8 cellular contexts compared by ENCODE assay signal in genomic region chr13:102394158-102395053, GRCh38. TPM values are rescaled to one million over a fixed set of nuclear protein-coding genes. Genes with fewer than 3 reads are reported as not detected.
A peak's percentile ranks its signal among the peaks of the same experiment; 100 is the strongest.
DNase-seq lines count a peak whose midpoint lies in the region; ATAC-seq and TF ChIP-seq lines count a peak whose summit lies in the region.

No MANE protein-coding gene starts in this region.

- H3K27ac Mint-ChIP-seq in CD4-positive, alpha-beta T cell, result peak overlapping the region; percentile 77
- peak overlapping the region; percentile 78 for H3K27ac Mint-ChIP-seq in stimulated activated naive CD8-positive, alpha-beta T cell treated with anti-CD3 and anti-CD28 coated beads, Interleukin-15, Interleukin-2, amounts not matched to agents 100 ng/mL and 50 ng/mL, for 24 hours

- H3K9me2 ChIP-seq in neural cell (ENCODE audit: insufficient read depth, low read length), result no peaks in the 10 kb centered on the region

- peak; percentile 63 for TF ChIP-seq EP300 in neural cell (conservative IDR thresholded peaks at IDR 0.05; ENCODE audit: poor library complexity, severe bottlenecking)

- H3K79me2 ChIP-seq in OCI-LY3 (ENCODE audit: low read length) (no peaks in the 10 kb centered on the region), neural cell (replicated peaks; ENCODE audit: insufficient read depth, low read length) (peaks cover 4% of the 10 kb centered on the region)

- ATAC-seq in CD4-positive, alpha-beta T cell (ENCODE audit: poor library complexity), result peak; percentile 94
- ATAC-seq in GM19455 (IDR thresholded peaks at IDR 0.05; ENCODE audit: unreplicated experiment), result peak; percentile 97

- H2AFZ ChIP-seq in OCI-LY3 (ENCODE audit: low read depth, low read length), result peak overlapping the region; percentile 78
- H2AFZ ChIP-seq in neural cell (ENCODE audit: low read depth, low read length), result peak overlapping the region; percentile 25

- H3K27ac ChIP-seq in CD4-positive, alpha-beta T cell (ENCODE audit: low read depth, low read length), result no peak overlapping the region
- H3K27ac ChIP-seq in HL-60 (replicated peaks) (peak overlapping the region; percentile 81), OCI-LY3 (ENCODE audit: low read length) (peak overlapping the region; percentile 34), neural cell (ENCODE audit: low read length) (peak overlapping the region; percentile 22)

- H3K36me3 Mint-ChIP-seq in CD4-positive, alpha-beta T cell (ENCODE audit: low read depth), result no peaks in the 10 kb centered on the region
- peaks cover 13% of the 10 kb centered on the region for H3K36me3 Mint-ChIP-seq in stimulated activated naive CD8-positive, alpha-beta T cell treated with anti-CD3 and anti-CD28 coated beads, Interleukin-15, Interleukin-2, amounts not matched to agents 100 ng/mL and 50 ng/mL, for 24 hours (ENCODE audit: low read depth)

- H3K4me2 ChIP-seq in OCI-LY3 (ENCODE audit: low read length), result peak overlapping the region; percentile 78
- H3K4me2 ChIP-seq in neural cell (ENCODE audit: low read length), result peak overlapping the region; percentile 78

- CTCF ChIA-PET in CD4-positive, alpha-beta T cell (lab: Charles Lee), result interaction anchor here (0.6 to 1.3 kb wide), 3 partner anchors 9 to 197 kb away, joined by 3 read pairs; no protein-coding TSS in a partner anchor

- no peaks in the 10 kb centered on the region for H3K9me3 Mint-ChIP-seq in CD4-positive, alpha-beta T cell
- peaks cover 9% of the 10 kb centered on the region for H3K9me3 Mint-ChIP-seq in stimulated activated naive CD8-positive, alpha-beta T cell treated with anti-CD3 and anti-CD28 coated beads, Interleukin-15, Interleukin-2, amounts not matched to agents 100 ng/mL and 50 ng/mL, for 24 hours

- H3K4me3 ChIP-seq in HL-60 (replicated peaks; ENCODE audit: insufficient read depth, low read length) (peak overlapping the region; percentile 85), OCI-LY3 (ENCODE audit: low read length) (peak overlapping the region; percentile 87), neural cell (ENCODE audit: low read length) (peak overlapping the region; percentile 85)

- H3K36me3 ChIP-seq in OCI-LY3 (replicated peaks; ENCODE audit: low read depth, low read length), result no peaks in the 10 kb centered on the region
- H3K36me3 ChIP-seq in neural cell (ENCODE audit: insufficient read depth, low read length), result no peaks in the 10 kb centered on the region

- TF ChIP-seq RAD21 in neural cell (conservative IDR thresholded peaks at IDR 0.05), result peak; percentile 57

- no peaks in the 10 kb centered on the region for H3K9me3 ChIP-seq in CD4-positive, alpha-beta T cell (ENCODE audit: control insufficient read depth, low read length)
- H3K9me3 ChIP-seq in OCI-LY3 (ENCODE audit: insufficient read depth, low read length), result no peaks in the 10 kb centered on the region
- no peaks in the 10 kb centered on the region for H3K9me3 ChIP-seq in neural cell (ENCODE audit: low read length)

- peaks cover 19% of the 10 kb centered on the region for H3K4me1 Mint-ChIP-seq in CD4-positive, alpha-beta T cell (ENCODE audit: low read depth)
- H3K4me1 Mint-ChIP-seq in stimulated activated naive CD8-positive, alpha-beta T cell treated with anti-CD3 and anti-CD28 coated beads, Interleukin-15, Interleukin-2, amounts not matched to agents 100 ng/mL and 50 ng/mL, for 24 hours (ENCODE audit: low read depth), result peaks cover 33% of the 10 kb centered on the region

- H3K27me3 ChIP-seq in CD4-positive, alpha-beta T cell (ENCODE audit: control insufficient read depth, insufficient read depth, low read length), result peaks cover 6% of the 10 kb centered on the region
- H3K27me3 ChIP-seq in HL-60 (ENCODE audit: insufficient read depth, poor library complexity, severe bottlenecking) (peaks cover 20% of the 10 kb centered on the region), OCI-LY3 (ENCODE audit: low read depth, low read length) (no peaks in the 10 kb centered on the region), neural cell (ENCODE audit: insufficient read depth, low read depth, low read length) (peaks cover 10% of the 10 kb centered on the region)

- peaks cover 5% of the 10 kb centered on the region; the same call in 1 of the 2 replicates for H3K4me1 ChIP-seq in OCI-LY3 (ENCODE audit: low read length)

- POLR2A ChIA-PET in CD4-positive, alpha-beta T cell (lab: Charles Lee), result interaction anchor here (0.8 to 3.2 kb wide), 5 partner anchors 9 to 451 kb away, joined by 3 to 23 read pairs (median 7); partner anchors contain the start of genes ERCC5, TEX30 and TPP2

- DNase-seq in CD4-positive, alpha-beta T cell, result peak; percentile 93 to 97 (median 96)
- DNase-seq in HL-60 (ENCODE audit: low read depth in 1 of 2, low spot score in 1 of 2) (peak; percentile 90 to 97), activated gamma-delta T cell (lab: John Stamatoyannopoulos, UW) (peak; percentile 75), foreskin melanocyte (peak; percentile 85)

- no peaks in the 10 kb centered on the region for H4K20me1 ChIP-seq in OCI-LY3 (ENCODE audit: insufficient read depth, low read length)
- no peaks in the 10 kb centered on the region for H4K20me1 ChIP-seq in neural cell (ENCODE audit: insufficient read depth)

- H3K9ac ChIP-seq in OCI-LY3 (ENCODE audit: low read length), result peak overlapping the region; percentile 74
- peak overlapping the region; percentile 69 for H3K9ac ChIP-seq in neural cell (ENCODE audit: low read length)

- H3F3A ChIP-seq in neural cell (ENCODE audit: insufficient read depth, low read length, poor library complexity, severe bottlenecking), result no peaks in the 10 kb centered on the region

- intact Hi-C loops in CD4-positive, alpha-beta T cell (cut with DNase I, micrococcal nuclease), result loop anchor here (2.0 to 10.0 kb wide), 6 partner anchors 202 to 1800 kb away; partner anchors contain the start of genes ERCC5 (in 2 of the 2), TEX30 (in 1 of the 2), TMTC4 (in 1 of the 2) and TPP2 (in 1 of the 2)

- H3K27me3 Mint-ChIP-seq in CD4-positive, alpha-beta T cell, result peaks cover 20% of the 10 kb centered on the region
- peaks cover 38% of the 10 kb centered on the region for H3K27me3 Mint-ChIP-seq in stimulated activated naive CD8-positive, alpha-beta T cell treated with anti-CD3 and anti-CD28 coated beads, Interleukin-15, Interleukin-2, amounts not matched to agents 100 ng/mL and 50 ng/mL, for 24 hours

- H3K4me3 Mint-ChIP-seq in CD4-positive, alpha-beta T cell, result peak overlapping the region; percentile 95
- H3K4me3 Mint-ChIP-seq in stimulated activated naive CD8-positive, alpha-beta T cell treated with anti-CD3 and anti-CD28 coated beads, Interleukin-15, Interleukin-2, amounts not matched to agents 100 ng/mL and 50 ng/mL, for 24 hours, result peak overlapping the region; percentile 83

- TF ChIP-seq CTCF in CD4-positive, alpha-beta T cell (IDR thresholded peaks at IDR 0.05), result no peak
- TF ChIP-seq CTCF in HL-60 (IDR thresholded peaks at IDR 0.05; ENCODE audit: insufficient read depth, low read length), result peak; percentile 7
- peak; percentile 37; the same call in 1 of the 2 replicates for TF ChIP-seq CTCF in OCI-LY3 (IDR thresholded peaks at IDR 0.05; ENCODE audit: low read depth, low read length)
- TF ChIP-seq CTCF in neural cell (IDR thresholded peaks at IDR 0.05; ENCODE audit: poor library complexity, severe bottlenecking), result peak; percentile 50

TF ChIP-seq in neural cell, 6 proteins besides CTCF, POLR2A, EP300 and RAD21:
- TF ChIP-seq SMC3 (conservative IDR thresholded peaks at IDR 0.05; ENCODE audit: poor library complexity) (peak; percentile 67), TAF1 (IDR thresholded peaks at IDR 0.05; ENCODE audit: low read depth) (no peak), EZH2 (IDR thresholded peaks at IDR 0.05; ENCODE audit: borderline replicate concordance, insufficient read depth, low read length, poor library complexity, severe bottlenecking) (no peak), POLR2AphosphoS5 (IDR thresholded peaks at IDR 0.05) (peak; percentile 71), MXI1 (conservative IDR thresholded peaks at IDR 0.05; ENCODE audit: poor library complexity, severe bottlenecking) (peak; percentile 96)
- TF ChIP-seq, protein P1, sequence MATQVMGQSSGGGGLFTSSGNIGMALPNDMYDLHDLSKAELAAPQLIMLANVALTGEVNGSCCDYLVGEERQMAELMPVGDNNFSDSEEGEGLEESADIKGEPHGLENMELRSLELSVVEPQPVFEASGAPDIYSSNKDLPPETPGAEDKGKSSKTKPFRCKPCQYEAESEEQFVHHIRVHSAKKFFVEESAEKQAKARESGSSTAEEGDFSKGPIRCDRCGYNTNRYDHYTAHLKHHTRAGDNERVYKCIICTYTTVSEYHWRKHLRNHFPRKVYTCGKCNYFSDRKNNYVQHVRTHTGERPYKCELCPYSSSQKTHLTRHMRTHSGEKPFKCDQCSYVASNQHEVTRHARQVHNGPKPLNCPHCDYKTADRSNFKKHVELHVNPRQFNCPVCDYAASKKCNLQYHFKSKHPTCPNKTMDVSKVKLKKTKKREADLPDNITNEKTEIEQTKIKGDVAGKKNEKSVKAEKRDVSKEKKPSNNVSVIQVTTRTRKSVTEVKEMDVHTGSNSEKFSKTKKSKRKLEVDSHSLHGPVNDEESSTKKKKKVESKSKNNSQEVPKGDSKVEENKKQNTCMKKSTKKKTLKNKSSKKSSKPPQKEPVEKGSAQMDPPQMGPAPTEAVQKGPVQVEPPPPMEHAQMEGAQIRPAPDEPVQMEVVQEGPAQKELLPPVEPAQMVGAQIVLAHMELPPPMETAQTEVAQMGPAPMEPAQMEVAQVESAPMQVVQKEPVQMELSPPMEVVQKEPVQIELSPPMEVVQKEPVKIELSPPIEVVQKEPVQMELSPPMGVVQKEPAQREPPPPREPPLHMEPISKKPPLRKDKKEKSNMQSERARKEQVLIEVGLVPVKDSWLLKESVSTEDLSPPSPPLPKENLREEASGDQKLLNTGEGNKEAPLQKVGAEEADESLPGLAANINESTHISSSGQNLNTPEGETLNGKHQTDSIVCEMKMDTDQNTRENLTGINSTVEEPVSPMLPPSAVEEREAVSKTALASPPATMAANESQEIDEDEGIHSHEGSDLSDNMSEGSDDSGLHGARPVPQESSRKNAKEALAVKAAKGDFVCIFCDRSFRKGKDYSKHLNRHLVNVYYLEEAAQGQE (IDR thresholded peaks at IDR 0.05; ENCODE audit: borderline replicate concordance), result peak; percentile 35

RNA-seq across cellular contexts. Expression of gene FGF14, which starts 7.4 kb away (rescaled TPM):
- total RNA-seq in CD4-positive, alpha-beta T cell, result not detected
- polyA plus RNA-seq in neural cell, result 35.6 and 36.4 TPM in 2 replicates
- 112 and 148 TPM in 2 replicates for polyA minus RNA-seq in neural cell
